Comparison of ENCODE assay signal across 27 cellular contexts in the genomic region with DNA sequence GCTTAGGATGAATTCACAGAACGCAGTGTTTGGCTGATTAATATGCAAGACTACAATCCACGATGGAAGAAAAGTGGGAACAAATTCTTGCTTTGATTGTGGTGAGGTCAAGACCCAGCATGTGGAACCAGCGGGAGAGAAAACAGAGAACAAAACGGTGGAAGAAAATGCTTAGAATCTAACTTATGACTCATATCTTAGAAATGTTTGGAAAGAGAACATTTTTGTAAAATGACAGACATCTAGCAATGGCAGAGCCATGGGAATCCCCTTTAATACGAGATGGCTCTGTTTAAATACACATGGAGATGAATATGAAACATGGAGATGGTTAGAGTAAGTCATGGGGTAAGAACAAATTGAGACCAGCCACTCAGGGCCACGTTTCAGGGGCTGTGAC.
DNase-seq lines count a peak whose midpoint lies in the region; ATAC-seq, FAIRE-seq and TF ChIP-seq lines count a peak whose summit lies in the region.
"Had no signal": no experiment of that assay in that cellular context is flagged by ENCODE, and none has a peak within 500 bp of the region (broad histone marks: within the 10 kb centered on the region; RNA-seq: fewer than 3 reads in every experiment).

No MANE protein-coding gene starts in this region.

- H3K9me1 ChIP-seq in keratinocyte (ENCODE audit: control insufficient read depth, extremely low read depth, insufficient read depth, low read length), result no peaks in the 10 kb centered on the region

- ATAC-seq in esophagus mucosa, result no peak
- ATAC-seq: sciatic nerve; stimulated activated naive CD8-positive, alpha-beta T cell treated with anti-CD3 and anti-CD28 coated beads, Interleukin-15, Interleukin-2, amounts not matched to agents 100 U/mL and 50 U/mL, for 24 hours had no signal

- dilution Hi-C loops in keratinocyte (cut with MboI; ENCODE audit: extremely low pct_ligation_motif_present, low sequenced_read_pairs), result no loop called here

- in situ Hi-C loops in ACHN (cut with HindIII; ENCODE audit: low pct_ligation_motif_present, low pct_unique_long_range_greater_than_20kb, low sequenced_read_pairs), result no loop called here

- TF ChIP-seq CTCF in keratinocyte (optimal IDR thresholded peaks at IDR 0.05 in 1 of 3, IDR thresholded peaks at IDR 0.05 in 1 of 3, conservative IDR thresholded peaks at IDR 0.05 in 1 of 3; ENCODE audit: extremely low read depth in 1 of 3, insufficient read depth in 2 of 3, low read length in 3 of 3), result no peak

- no peaks in the 10 kb centered on the region for H3K79me2 ChIP-seq in keratinocyte (ENCODE audit: control insufficient read depth, insufficient read depth, low read length)

- H3K9ac ChIP-seq in HUES6 (ENCODE audit: low read length), result peak overlapping the region; percentile 36
- H3K9ac ChIP-seq in keratinocyte (ENCODE audit: control insufficient read depth, extremely low read depth, insufficient read depth, low read length), result peak overlapping the region; percentile 38

- no peaks in the 10 kb centered on the region for H3K36me3 ChIP-seq in HUES6 (ENCODE audit: control insufficient read depth, insufficient read depth, low read length)
- no peaks in the 10 kb centered on the region for H3K36me3 ChIP-seq in keratinocyte (ENCODE audit: control insufficient read depth in 2 of 2, extremely low read depth in 1 of 2, insufficient read depth in 2 of 2, low read length in 2 of 2)
- H3K36me3 ChIP-seq: ovary, upper lobe of left lung had no signal

- DNase-seq in ACHN (peak; percentile 1), astrocyte of the hippocampus (ENCODE audit: low read depth, low spot score) (peak; percentile 81), keratinocyte (ENCODE audit: low read depth, low spot score) (peak; percentile 36), DMS79 (lab: John Stamatoyannopoulos, UW) (no peak), NOMO-1 treated with dmso at 0.1 percent for 144 hours (lab: John Stamatoyannopoulos, UW; ENCODE audit: unreplicated experiment) (no peak), activated gamma-delta T cell treated with Interleukin-2 at 50 U/mL for 16 hours (no peak)
- DNase-seq: activated CD4-positive, alpha-beta T cell treated with anti-CD3 and anti-CD28 coated beads for 48 hours; activated naive CD4-positive, alpha-beta T cell treated with Interleukin-2 at 50 U/mL for 16 hours; aorta; DMS153; Kasumi-1; left ventricle myocardium superior; NCI-H1417 treated with DMSO at 0.1 percent for 48 hours; NCI-H2171; ovary; PC-9; stimulated activated CD4-positive, alpha-beta T cell treated with anti-CD3 and anti-CD28 coated beads, Interleukin-1b, Interleukin-23, amount 100 ng/mL, for 48 hours; stimulated activated naive CD8-positive, alpha-beta T cell treated with anti-CD3 and anti-CD28 coated beads, Interleukin-15, Interleukin-2, amounts not matched to agents 100 U/mL and 50 U/mL, for 24 hours; upper lobe of left lung had no signal

- H3K4me3 ChIP-seq in HUES6 (ENCODE audit: low read depth, low read length) (peak overlapping the region; percentile 12; the same call in 1 of the 2 replicates), keratinocyte (ENCODE audit: control insufficient read depth in 2 of 3, extremely low read depth in 1 of 3, insufficient read depth in 2 of 3, low read depth in 1 of 3, low read length in 3 of 3) (peak overlapping the region in 2 of 3 experiments; percentile 41 to 57)
- H3K4me3 ChIP-seq: coronary artery, ovary, PC-9, upper lobe of left lung had no signal

- H3K27me3 ChIP-seq in HUES6 (ENCODE audit: control insufficient read depth, insufficient read depth, low read length), result peaks cover 18% of the 10 kb centered on the region
- H3K27me3 ChIP-seq in keratinocyte (ENCODE audit: control insufficient read depth, extremely low read depth, insufficient read depth, low read length), result no peaks in the 10 kb centered on the region
- H3K27me3 ChIP-seq: ovary had no signal

- H3K27ac ChIP-seq in HUES6 (ENCODE audit: low read depth, low read length) (no peak overlapping the region), keratinocyte (ENCODE audit: control insufficient read depth, insufficient read depth, low read length) (peak overlapping the region; percentile 34)
- H3K27ac ChIP-seq: coronary artery, ovary, PC-9, upper lobe of left lung had no signal

- H3K4me1 ChIP-seq in HUES6 (ENCODE audit: control insufficient read depth, insufficient read depth, low read length) (peaks cover 17% of the 10 kb centered on the region), keratinocyte (ENCODE audit: control insufficient read depth, extremely low read depth, insufficient read depth, low read length) (peaks cover 17% of the 10 kb centered on the region)
- H3K4me1 ChIP-seq: upper lobe of left lung had no signal

- H4K20me1 ChIP-seq in keratinocyte (ENCODE audit: control insufficient read depth, extremely low read depth, insufficient read depth, low read length), result no peaks in the 10 kb centered on the region

- no peaks in the 10 kb centered on the region for H3K9me3 ChIP-seq in HUES6 (ENCODE audit: control insufficient read depth, insufficient read depth, low read depth, low read length)
- H3K9me3 ChIP-seq in keratinocyte (ENCODE audit: control insufficient read depth, low read depth, low read length), result no peaks in the 10 kb centered on the region
- H3K9me3 ChIP-seq: ovary, upper lobe of left lung had no signal

- peak overlapping the region; percentile 60 for H2AFZ ChIP-seq in keratinocyte (ENCODE audit: control insufficient read depth, low read length)
- H2AFZ ChIP-seq: PC-9 had no signal

- peak; percentile 90 for FAIRE-seq in keratinocyte (lab: Jason Lieb, UNC)
- FAIRE-seq: endothelial cell of umbilical vein, frontal cortex, GM18507, H54 had no signal

- peak overlapping the region; percentile 91 for H3K4me2 ChIP-seq in keratinocyte (ENCODE audit: control insufficient read depth, extremely low read depth, insufficient read depth, low read depth, low read length)
- H3K4me2 ChIP-seq: PC-9 had no signal

Comparison
In these comparisons a context has a peak if more than half of its experiments do, and no peak if none do; other contexts are left out.
1. DNase-seq: peak in ACHN (single experiment), astrocyte of the hippocampus (single experiment) and keratinocyte (single experiment); none in DMS79 (single experiment), NOMO-1 treated with dmso at 0.1 percent for 144 hours (single experiment) and activated gamma-delta T cell treated with Interleukin-2 at 50 U/mL for 16 hours (single experiment).